Comparison of ENCODE assay signal across 8 cellular contexts in genomic region chr6:44226368-44227137, GRCh38. TPM values are rescaled to one million over a fixed set of nuclear protein-coding genes. Genes with fewer than 3 reads are reported as not detected.
DNase-seq lines count a peak whose midpoint lies in the region; TF ChIP-seq lines count a peak whose summit lies in the region.
"Had no signal": no experiment of that assay in that cellular context is flagged by ENCODE, and none has a peak within 500 bp of the region (broad histone marks: within the 10 kb centered on the region; RNA-seq: fewer than 3 reads in every experiment).

No MANE protein-coding gene starts in this region.

- H3K27me3 ChIP-seq in sigmoid colon: no peaks in the 10 kb centered on the region

- peak overlapping the region; percentile 26 to 39 (median 36) for H3K4me3 ChIP-seq in sigmoid colon

- H3K36me3 ChIP-seq in sigmoid colon: peaks cover 16 to 25% (median 20%) of the 10 kb centered on the region in 4 donors

- peaks cover 0 to 96% (median 93%) of the 10 kb centered on the region in 4 donors for H3K4me1 ChIP-seq in sigmoid colon

- TF ChIP-seq CTCF in sigmoid colon (IDR thresholded peaks at IDR 0.05): no peak

- peak; percentile 14 to 28 for DNase-seq in NOMO-1 (lab: John Stamatoyannopoulos, UW; ENCODE audit: unreplicated experiment in 2 of 2)
- DNase-seq in erythroblast (lab: John Stamatoyannopoulos, UW): peak; percentile 44 to 47
- peak; percentile 83 for DNase-seq in sigmoid colon
- no peak for DNase-seq in NCI-H2081 treated with DMSO at 0.1 percent for 48 hours (lab: John Stamatoyannopoulos, UW)
- DNase-seq in NAMALWA (ENCODE audit: low spot score): no peak
- no peak for DNase-seq in RKO (ENCODE audit: low spot score)
- DNase-seq: NCI-H524 treated with DMSO at 0.1 percent for 48 hours; stimulated activated CD4-positive, alpha-beta T cell treated with anti-CD3 and anti-CD28 coated beads, Interleukin-2, amount 100 ng/mL, for 48 hours had no signal

- WGBS in sigmoid colon, 2 donors: 74 to 80% methylated on average over 15 of the region's 15 CpGs

- TF ChIP-seq EP300 in sigmoid colon (IDR thresholded peaks at IDR 0.05): no peak

- no peak for TF ChIP-seq POLR2A in erythroblast (IDR thresholded peaks at IDR 0.05; ENCODE audit: low read length)
- no peak for TF ChIP-seq POLR2A in sigmoid colon (IDR thresholded peaks at IDR 0.05)

- intact Hi-C loops in sigmoid colon (cut with DNase I): no loop called here

- H3K27ac ChIP-seq in sigmoid colon: peak overlapping the region; percentile 94 to 98 (median 97)

- no peaks in the 10 kb centered on the region for H3K9me3 ChIP-seq in sigmoid colon

RNA-seq across cellular contexts. Expression of gene SLC29A1, which starts 3.2 kb away (rescaled TPM):
- total RNA-seq in sigmoid colon: 100 to 1,000 TPM; 147 to 195 (median 180) TPM
- polyA plus RNA-seq in sigmoid colon: 10 to 100 TPM in 2 of 3 donors, 1 to 10 TPM in 1; 4.2 to 24.8 (median 10.8) TPM

RNA-seq across cellular contexts. Expression of gene MYMX, which starts 9.8 kb away (rescaled TPM):
- total RNA-seq in sigmoid colon: not detected
- polyA plus RNA-seq in sigmoid colon: under 1 TPM in 1 of 3 donors, not detected in 2; 0.28 TPM

RNA-seq across cellular contexts. Expression of gene HSP90AB1, which starts 20.3 kb away (rescaled TPM):
- total RNA-seq in sigmoid colon: 100 to 1,000 TPM; 442 to 569 (median 518) TPM
- polyA plus RNA-seq in sigmoid colon: 100 to 1,000 TPM; 182 to 484 (median 320) TPM

RNA-seq across cellular contexts. Expression of gene SLC35B2, which starts 30.8 kb away (rescaled TPM):
- total RNA-seq in sigmoid colon: 10 to 100 TPM; 25.3 to 28.8 (median 27.2) TPM
- 10 to 100 TPM in 1 of 3 donors, 1 to 10 TPM in 2; 7.2 to 36.9 (median 7.9) TPM for polyA plus RNA-seq in sigmoid colon

RNA-seq across cellular contexts. Expression of gene NFKBIE, which starts 38.8 kb away (rescaled TPM):
- total RNA-seq in sigmoid colon: 10 to 100 TPM in 1 of 4 donors, 1 to 10 TPM in 3; 4.7 to 13.6 (median 8.4) TPM
- polyA plus RNA-seq in sigmoid colon: 10 to 100 TPM in 2 of 3 donors, 1 to 10 TPM in 1; 8.4 to 16.2 (median 13.4) TPM

Comparison
In these comparisons a context has a peak if more than half of its experiments do, and no peak if none do; other contexts are left out.
1. DNase-seq: peak in NOMO-1 (2 of 2), erythroblast (2 of 2) and sigmoid colon (single experiment); none in NCI-H2081 treated with DMSO at 0.1 percent for 48 hours (single experiment), NAMALWA (single experiment) and RKO (single experiment).